ENCODE assay signal across 8 cellular contexts in genomic region chr9:21994526-21994995, GRCh38. TPM values are rescaled to one million over a fixed set of nuclear protein-coding genes. Genes with fewer than 3 reads are reported as not detected.
DNase-seq lines count a peak whose midpoint lies in the region; ATAC-seq and TF ChIP-seq lines count a peak whose summit lies in the region.

Gene CDKN2B-AS1, plus strand, starts transcription at chr9:21994791.

- H3K4me3 ChIP-seq in SU-DHL-6 (ENCODE audit: insufficient read depth, low read length, poor library complexity, severe bottlenecking) (peak within 1 kb of the TSS; percentile 87), right lobe of liver (peak within 1 kb of the TSS; percentile 74 to 91 (median 84)), stomach smooth muscle (ENCODE audit: low read length in 2 of 2) (peak within 1 kb of the TSS; percentile 75 to 83)

- H3K9ac ChIP-seq in SU-DHL-6 (ENCODE audit: low read length), result peak within 1 kb of the TSS; percentile 88
- peak within 1 kb of the TSS; percentile 43 to 54 for H3K9ac ChIP-seq in stomach smooth muscle (ENCODE audit: low read length in 2 of 2)

- H3K27ac ChIP-seq in SU-DHL-6 (ENCODE audit: low read depth, low read length) (peak within 1 kb of the TSS; percentile 97), right lobe of liver (peak within 1 kb of the TSS; percentile 61 to 77 (median 62)), stomach smooth muscle (ENCODE audit: low read length) (peak within 1 kb of the TSS; percentile 7)

- H3K4me2 ChIP-seq in SU-DHL-6 (ENCODE audit: low read depth, low read length, poor library complexity, severe bottlenecking), result peak within 1 kb of the TSS; percentile 93

- H3K27me3 Mint-ChIP-seq in HFFc6 (ENCODE audit: insufficient read depth), result peaks cover 3% of the 10 kb centered on the region; the same call in 1 of the 2 replicates
- H3K27me3 Mint-ChIP-seq in dendritic cell treated with granulocyte-macrophage colony-stimulating factor and Interleukin-4, amounts not matched to agents 40 ng/mL and 50 ng/mL, for 4 days, result peaks cover 55% of the 10 kb centered on the region

- H3K9me3 ChIP-seq in SU-DHL-6 (ENCODE audit: insufficient read depth, low read length) (no peaks in the 10 kb centered on the region), right lobe of liver (no peaks in the 10 kb centered on the region), stomach smooth muscle (ENCODE audit: control insufficient read depth in 2 of 2, low read length in 2 of 2) (no peaks in the 10 kb centered on the region)

- peaks cover 70% of the 10 kb centered on the region for H3K4me1 Mint-ChIP-seq in HFFc6 (ENCODE audit: low read depth)
- H3K4me1 Mint-ChIP-seq in dendritic cell treated with granulocyte-macrophage colony-stimulating factor and Interleukin-4, amounts not matched to agents 40 ng/mL and 50 ng/mL, for 4 days (ENCODE audit: low read depth), result peaks cover 27% of the 10 kb centered on the region

- peaks cover 7% of the 10 kb centered on the region; the same call in 1 of the 2 replicates for H4K20me1 ChIP-seq in SU-DHL-6 (ENCODE audit: low read depth, low read length)

- H3K4me3 Mint-ChIP-seq in HFFc6, result peak within 1 kb of the TSS; percentile 96
- H3K4me3 Mint-ChIP-seq in dendritic cell treated with granulocyte-macrophage colony-stimulating factor and Interleukin-4, amounts not matched to agents 40 ng/mL and 50 ng/mL, for 4 days, result peak within 1 kb of the TSS; percentile 94

- intact Hi-C loops in dendritic cell treated with granulocyte-macrophage colony-stimulating factor and Interleukin-4, amounts not matched to agents 40 ng/mL and 50 ng/mL, for 4 days (cut with micrococcal nuclease), result no loop called here
- intact Hi-C loops in right lobe of liver (cut with DNase I), result no loop called here

- peaks cover 53% of the 10 kb centered on the region for H3K79me2 ChIP-seq in SU-DHL-6 (ENCODE audit: insufficient read depth, low read length)

- peak; percentile 63 to 72 (median 66) for ATAC-seq in right lobe of liver

- peak within 1 kb of the TSS; percentile 93 for H2AFZ ChIP-seq in SU-DHL-6 (ENCODE audit: low read depth, low read length, severe bottlenecking)

- no peaks in the 10 kb centered on the region for H3K9me2 ChIP-seq in SU-DHL-6 (replicated peaks; ENCODE audit: insufficient read depth, low read length)

- H3K36me3 Mint-ChIP-seq in HFFc6 (ENCODE audit: low read depth), result peaks cover 9% of the 10 kb centered on the region
- H3K36me3 Mint-ChIP-seq in dendritic cell treated with granulocyte-macrophage colony-stimulating factor and Interleukin-4, amounts not matched to agents 40 ng/mL and 50 ng/mL, for 4 days (ENCODE audit: low read depth), result peaks cover 13% of the 10 kb centered on the region

- H3K4me1 ChIP-seq in right lobe of liver (peaks cover 0 to 4% (median 0%) of the 10 kb centered on the region in 4 donors), stomach smooth muscle (ENCODE audit: control insufficient read depth, insufficient read depth, low read length) (peaks cover 5% of the 10 kb centered on the region)

- peaks cover 21% of the 10 kb centered on the region for H3K36me3 ChIP-seq in SU-DHL-6 (ENCODE audit: low read length)
- H3K36me3 ChIP-seq in right lobe of liver, result no peaks in the 10 kb centered on the region
- H3K36me3 ChIP-seq in stomach smooth muscle (ENCODE audit: control insufficient read depth in 2 of 2, insufficient read depth in 2 of 2, low read length in 2 of 2), result no peaks in the 10 kb centered on the region

- WGBS in right lobe of liver (ENCODE audit: insufficient coverage, low coverage, low lambda C conversion rate, missing lambda C conversion rate), result 1% methylated on average over 14 of the region's 44 CpGs

- H3K9me3 Mint-ChIP-seq in HFFc6, result no peaks in the 10 kb centered on the region
- H3K9me3 Mint-ChIP-seq in dendritic cell treated with granulocyte-macrophage colony-stimulating factor and Interleukin-4, amounts not matched to agents 40 ng/mL and 50 ng/mL, for 4 days, result no peaks in the 10 kb centered on the region

- DNase-seq in activated CD4-positive, alpha-beta T cell treated with anti-CD3 and anti-CD28 coated beads for 48 hours, result peak; percentile 47
- no peak for DNase-seq in activated CD4-positive, alpha-beta T cell treated with anti-CD3 and anti-CD28 coated beads, Interleukin-2, amount 50 U/mL, for 1 hour
- peak; percentile 58 for DNase-seq in HFFc6
- DNase-seq in M059J (ENCODE audit: low read depth), result peak; percentile 93
- peak in 2 of 3 donors; percentile 71 to 74 for DNase-seq in right lobe of liver

- peak within 1 kb of the TSS; percentile 98 for H3K27ac Mint-ChIP-seq in HFFc6
- H3K27ac Mint-ChIP-seq in dendritic cell treated with granulocyte-macrophage colony-stimulating factor and Interleukin-4, amounts not matched to agents 40 ng/mL and 50 ng/mL, for 4 days, result peak within 1 kb of the TSS; percentile 97

- TF ChIP-seq POLR2A in right lobe of liver (IDR thresholded peaks at IDR 0.05), result no peak

- H3K27me3 ChIP-seq in SU-DHL-6 (ENCODE audit: low read length) (no peaks in the 10 kb centered on the region), right lobe of liver (peaks cover 0 to 7% of the 10 kb centered on the region in 2 donors), stomach smooth muscle (ENCODE audit: control insufficient read depth in 1 of 2, insufficient read depth in 2 of 2, low read length in 2 of 2) (peaks cover 20 to 49% of the 10 kb centered on the region in 2 donors)

- TF ChIP-seq CTCF in HFFc6 (IDR thresholded peaks at IDR 0.05) (no peak; the same call in 1 of the 2 replicates), SU-DHL-6 (IDR thresholded peaks at IDR 0.05; ENCODE audit: insufficient read depth, low read length, poor library complexity, severe bottlenecking) (no peak), right lobe of liver (IDR thresholded peaks at IDR 0.05) (peak in 1 of 4 donors; percentile 10)

- peaks cover 8% of the 10 kb centered on the region for H3F3A ChIP-seq in SU-DHL-6 (ENCODE audit: insufficient read depth)

RNA-seq across cellular contexts. Expression of gene CDKN2B-AS1, which starts in this region (rescaled TPM):
- total RNA-seq in HFFc6 (2021; fragmentation: NEBNext Ultra II Directional; extraction: Animal tissue kit (Norgen Biotek cat#: 25700)), result 1 to 10 TPM in 4 of 6 experiments, under 1 TPM in 2; 0.61 to 1.5 (median 1.2) TPM
- total RNA-seq in M059J (2014; rRNA removed; shearing (Covaris generic)), result 9.2 and 14.5 TPM in 2 replicates
- under 1 TPM in 4 of 6 experiments, not detected in 2; 0.13 to 0.37 (median 0.21) TPM for total RNA-seq in right lobe of liver

Comparison
In these comparisons a context has a peak if more than half of its experiments do, and no peak if none do; other contexts are left out.
1. Peak in DNase-seq, ATAC-seq, H3K4me3 ChIP-seq and H3K27ac ChIP-seq in right lobe of liver; RNA of the gene not detected or under 1 TPM.
2. H3K27ac ChIP-seq: peak in every context shown above with its lines; median percentile 97 in SU-DHL-6; 62 in right lobe of liver; 7 in stomach smooth muscle.